Comparison of ENCODE assay signal across 10 cellular contexts in genomic region chr2:217941886-217942728, GRCh38.
DNase-seq lines count a peak whose midpoint lies in the region; ATAC-seq and TF ChIP-seq lines count a peak whose summit lies in the region.
"Had no signal": no experiment of that assay in that cellular context is flagged by ENCODE, and none has a peak within 500 bp of the region (broad histone marks: within the 10 kb centered on the region; RNA-seq: fewer than 3 reads in every experiment).

No MANE protein-coding gene starts in this region.

- no peak overlapping the region for H3K4me3 Mint-ChIP-seq in CD14-positive monocyte
- H3K4me3 Mint-ChIP-seq: central memory CD8-positive, alpha-beta T cell had no signal

- intact Hi-C loops in lower lobe of right lung (cut with DNase I) (no loop called here), CD14-positive monocyte (cut with micrococcal nuclease) (no loop called here)

- no peak for TF ChIP-seq CTCF in lower lobe of right lung (IDR thresholded peaks at IDR 0.05)
- no peak for TF ChIP-seq CTCF in CD14-positive monocyte (IDR thresholded peaks at IDR 0.05)

- peaks cover 8% of the 10 kb centered on the region for H3K36me3 ChIP-seq in lower lobe of right lung

- DNase-seq in LHCN-M2 (ENCODE audit: low read depth) (peak; percentile 20), lower lobe of right lung (no peak), substantia nigra (lab: John Stamatoyannopoulos, UW) (peak in 3 of 49 donors; percentile 35 to 46 (median 39)), CD14-positive monocyte (ENCODE audit: low spot score) (no peak), SW 1271 (lab: John Stamatoyannopoulos, UW) (no peak), T-helper 1 cell (no peak)
- no peak for DNase-seq in stimulated activated CD4-positive, alpha-beta T cell treated with anti-CD3 and anti-CD28 coated beads, Interleukin-12 subunit alpha, Interleukin-12 subunit beta, amount 100 ng/mL, for 4 hours
- DNase-seq: NCI-H446 treated with DMSO at 0.1 percent for 48 hours had no signal

- H3K4me1 Mint-ChIP-seq in CD14-positive monocyte, result peaks cover 22% of the 10 kb centered on the region

- H3K36me3 Mint-ChIP-seq in CD14-positive monocyte, result peaks cover 0 to 8% of the 10 kb centered on the region in 2 donors

- peaks cover 0 to 10% (median 6%) of the 10 kb centered on the region in 3 donors for H3K27me3 Mint-ChIP-seq in CD14-positive monocyte (ENCODE audit: low read depth in 3 of 3)

- peak; percentile 46 to 54 for ATAC-seq in lower lobe of right lung

- H3K9me3 Mint-ChIP-seq in CD14-positive monocyte, result no peaks in the 10 kb centered on the region
- H3K9me3 Mint-ChIP-seq: central memory CD8-positive, alpha-beta T cell had no signal

- no peaks in the 10 kb centered on the region for H3K27me3 ChIP-seq in lower lobe of right lung (ENCODE audit: low read depth)

- H3K27ac Mint-ChIP-seq in CD14-positive monocyte, result no peak overlapping the region

- H3K4me3 ChIP-seq in lower lobe of right lung, result peak overlapping the region; percentile 80

- H3K9me3 ChIP-seq in lower lobe of right lung, result no peaks in the 10 kb centered on the region

- H3K4me1 ChIP-seq in lower lobe of right lung, result peaks cover 65% of the 10 kb centered on the region

- H3K27ac ChIP-seq in cingulate gyrus (ENCODE audit: low read depth, low read length), result peak overlapping the region; percentile 60
- peak overlapping the region; percentile 92 for H3K27ac ChIP-seq in lower lobe of right lung
- H3K27ac ChIP-seq in substantia nigra (ENCODE audit: low read depth, low read length, poor library complexity, severe bottlenecking), result peak overlapping the region; percentile 89
